Comparison of ENCODE assay signal across 7 cellular contexts in genomic region chr1:171616586-171616985, GRCh38. TPM values are rescaled to one million over a fixed set of nuclear protein-coding genes. Genes with fewer than 3 reads are reported as not detected.
"Had no signal": no experiment of that assay in that cellular context is flagged by ENCODE, and none has a peak within 500 bp of the region (broad histone marks: within the 10 kb centered on the region; RNA-seq: fewer than 3 reads in every experiment).

No MANE protein-coding gene starts in this region.

- DNase-seq: GDM1, GF-D8 had no signal

- FAIRE-seq: G401.6, GM12891, GM12892, GM19239 had no signal

RNA-seq across cellular contexts. Expression of gene MYOCOS, which starts 5.5 kb away (rescaled TPM):
- total RNA-seq: G401 had no signal
